In genomic region chr14:92288994-92289393, GRCh38 we compare ENCODE assay signal across 30 cellular contexts. TPM values are rescaled to one million over a fixed set of nuclear protein-coding genes. Genes with fewer than 3 reads are reported as not detected.
"Had no signal": no experiment of that assay in that cellular context is flagged by ENCODE, and none has a peak within 500 bp of the region (broad histone marks: within the 10 kb centered on the region; RNA-seq: fewer than 3 reads in every experiment).

No MANE protein-coding gene starts in this region.

- H3K4me3 Mint-ChIP-seq: naive thymus-derived CD4-positive, alpha-beta T cell; natural killer cell; nephron progenitor cell; neural crest cell; stimulated activated effector memory CD8-positive, alpha-beta T cell treated with anti-CD3 and anti-CD28 coated beads, Interleukin-12 subunit alpha, Interleukin-12 subunit beta, amount 100 ng/mL, for 72 hours; stimulated activated naive B cell treated with anti-CD40 and anti-IgM and Interleukin-4, amounts not matched to agents 10 μg/mL and 1 μg/mL and 100 μg/mL, for 72 hours; stimulated activated naive CD8-positive, alpha-beta T cell treated with anti-CD3 and anti-CD28 coated beads, Interleukin-15, Interleukin-2, amounts not matched to agents 100 ng/mL and 50 ng/mL, for 24 hours had no signal

- ATAC-seq: naive thymus-derived CD4-positive, alpha-beta T cell; natural killer cell; psoas muscle; right cardiac atrium; stimulated activated effector memory CD8-positive, alpha-beta T cell treated with anti-CD3 and anti-CD28 coated beads, Interleukin-12 subunit alpha, Interleukin-12 subunit beta, amount 100 ng/mL, for 72 hours; stimulated activated naive B cell treated with anti-CD40 and anti-IgM and Interleukin-4, amounts not matched to agents 10 μg/mL and 1 μg/mL and 100 μg/mL, for 72 hours had no signal

- DNase-seq: naive thymus-derived CD4-positive, alpha-beta T cell; natural killer cell; nephron progenitor cell; occipital lobe; ovary; posterior cingulate gyrus; psoas muscle; right cardiac atrium; right lobe of liver; sigmoid colon; small intestine; stimulated activated CD4-positive, alpha-beta T cell treated with anti-CD3 and anti-CD28 coated beads, Interleukin-15, amount 100 ng/mL, for 24 hours; stimulated activated CD4-positive, alpha-beta T cell treated with anti-CD3 and anti-CD28 coated beads, Interleukin-2, amount 100 ng/mL, for 24 hours; stimulated activated CD4-positive, alpha-beta T cell treated with anti-CD3 and anti-CD28 coated beads, Interleukin-2, amount 100 ng/mL, for 48 hours; stimulated activated CD4-positive, alpha-beta T cell treated with anti-CD3 and anti-CD28 coated beads, Interleukin-4, amount 100 ng/mL, for 24 hours; stimulated activated naive B cell treated with anti-CD40 and anti-IgM and Interleukin-4, amounts not matched to agents 10 μg/mL and 1 μg/mL and 100 μg/mL, for 72 hours; stimulated activated naive CD4-positive, alpha-beta T cell treated with Interleukin-2 at 50 U/mL for 16 hours; stomach; thyroid gland; trophoblast cell; upper lobe of left lung had no signal

- H3K36me3 Mint-ChIP-seq: naive thymus-derived CD4-positive, alpha-beta T cell; natural killer cell; stimulated activated effector memory CD8-positive, alpha-beta T cell treated with anti-CD3 and anti-CD28 coated beads, Interleukin-12 subunit alpha, Interleukin-12 subunit beta, amount 100 ng/mL, for 72 hours; stimulated activated naive B cell treated with anti-CD40 and anti-IgM and Interleukin-4, amounts not matched to agents 10 μg/mL and 1 μg/mL and 100 μg/mL, for 72 hours had no signal

- H3K27ac ChIP-seq: ovary, parathyroid adenoma, psoas muscle, right lobe of liver, sigmoid colon, stomach, thoracic aorta, thyroid gland, tibial nerve, upper lobe of left lung, vagina had no signal

- H3K9me3 Mint-ChIP-seq: natural killer cell; nephron progenitor cell; neural crest cell; stimulated activated effector memory CD8-positive, alpha-beta T cell treated with anti-CD3 and anti-CD28 coated beads, Interleukin-12 subunit alpha, Interleukin-12 subunit beta, amount 100 ng/mL, for 72 hours; stimulated activated naive B cell treated with anti-CD40 and anti-IgM and Interleukin-4, amounts not matched to agents 10 μg/mL and 1 μg/mL and 100 μg/mL, for 72 hours; stimulated activated naive CD8-positive, alpha-beta T cell treated with anti-CD3 and anti-CD28 coated beads, Interleukin-15, Interleukin-2, amounts not matched to agents 100 ng/mL and 50 ng/mL, for 24 hours had no signal

- H3K27me3 ChIP-seq: ovary, right lobe of liver, thyroid gland, upper lobe of left lung, vagina had no signal

- H3K27ac Mint-ChIP-seq: naive thymus-derived CD4-positive, alpha-beta T cell; natural killer cell; nephron progenitor cell; progenitor cell of endocrine pancreas; stimulated activated effector memory CD8-positive, alpha-beta T cell treated with anti-CD3 and anti-CD28 coated beads, Interleukin-12 subunit alpha, Interleukin-12 subunit beta, amount 100 ng/mL, for 72 hours; stimulated activated naive B cell treated with anti-CD40 and anti-IgM and Interleukin-4, amounts not matched to agents 10 μg/mL and 1 μg/mL and 100 μg/mL, for 72 hours; stimulated activated naive CD8-positive, alpha-beta T cell treated with anti-CD3 and anti-CD28 coated beads, Interleukin-15, Interleukin-2, amounts not matched to agents 100 ng/mL and 50 ng/mL, for 24 hours had no signal

- H3K4me1 Mint-ChIP-seq: natural killer cell; nephron progenitor cell; neural crest cell; stimulated activated effector memory CD8-positive, alpha-beta T cell treated with anti-CD3 and anti-CD28 coated beads, Interleukin-12 subunit alpha, Interleukin-12 subunit beta, amount 100 ng/mL, for 72 hours; stimulated activated naive B cell treated with anti-CD40 and anti-IgM and Interleukin-4, amounts not matched to agents 10 μg/mL and 1 μg/mL and 100 μg/mL, for 72 hours had no signal

- H3K4me1 ChIP-seq: parathyroid adenoma, psoas muscle, right lobe of liver, sigmoid colon, stomach, thyroid gland, tibial nerve, upper lobe of left lung, vagina had no signal

RNA-seq across cellular contexts. Expression of gene SLC24A4, which starts 34.0 kb away (rescaled TPM):
- total RNA-seq: progenitor cell of endocrine pancreas, renal cortical epithelial cell had no signal
- polyA plus RNA-seq: naive thymus-derived CD4-positive, alpha-beta T cell had no signal
